Comparison of ENCODE assay signal across 18 cellular contexts in genomic region chr10:14567421-14567820, GRCh38.
A peak's percentile ranks its signal among the peaks of the same experiment; 100 is the strongest.
DNase-seq lines count a peak whose midpoint lies in the region; ATAC-seq and TF ChIP-seq lines count a peak whose summit lies in the region.
"Had no signal": no experiment of that assay in that cellular context is flagged by ENCODE, and none has a peak within 500 bp of the region (broad histone marks: within the 10 kb centered on the region; RNA-seq: fewer than 3 reads in every experiment).

No MANE protein-coding gene starts in this region.

- TF ChIP-seq EP300 in gastroesophageal sphincter (IDR thresholded peaks at IDR 0.05): no peak

- H3K9me3 Mint-ChIP-seq in activated CD4-positive, alpha-beta T cell treated with anti-CD3 and anti-CD28 coated beads, Interleukin-2, amount 10 ng/mL, durations not matched to agents 7 days and 5 days: peaks cover 25% of the 10 kb centered on the region
- H3K9me3 Mint-ChIP-seq in activated CD4-positive, alpha-beta memory T cell treated with anti-CD3 and anti-CD28 coated beads for 36 hours: no peaks in the 10 kb centered on the region
- H3K9me3 Mint-ChIP-seq in stimulated activated naive CD8-positive, alpha-beta T cell treated with anti-CD3 and anti-CD28 coated beads, Interleukin-15, amount 100 ng/mL, for 72 hours: peaks cover 4 to 12% of the 10 kb centered on the region in 2 donors

- H3K27ac ChIP-seq in gastroesophageal sphincter: no peak overlapping the region
- H3K27ac ChIP-seq in upper lobe of right lung: no peak overlapping the region
- H3K27ac ChIP-seq: breast epithelium, testis had no signal

- TF ChIP-seq POLR2A in gastroesophageal sphincter (IDR thresholded peaks at IDR 0.05): no peak

- intact Hi-C loops in activated CD4-positive, alpha-beta memory T cell treated with anti-CD3 and anti-CD28 coated beads for 36 hours (cut with micrococcal nuclease): loop anchor here (10.0 kb wide), 1 partner anchor 383 kb away; no protein-coding TSS in a partner anchor
- intact Hi-C loops in upper lobe of right lung (cut with DNase I): no loop called here

- no peak for TF ChIP-seq CTCF in gastroesophageal sphincter (IDR thresholded peaks at IDR 0.05)
- TF ChIP-seq CTCF in upper lobe of right lung (IDR thresholded peaks at IDR 0.05): no peak

- H3K4me1 ChIP-seq in gastroesophageal sphincter: peaks cover 0 to 11% (median 0%) of the 10 kb centered on the region in 3 donors
- peaks cover 20% of the 10 kb centered on the region for H3K4me1 ChIP-seq in upper lobe of right lung
- H3K4me1 ChIP-seq: testis had no signal

- in situ Hi-C loops in G401 (cut with HindIII; ENCODE audit: low sequenced_read_pairs): no loop called here

- WGBS in gastroesophageal sphincter (ENCODE audit: low coverage in 1 of 2), 2 donors: 76% methylated on average over 4 of the region's 4 CpGs

- ATAC-seq in gastroesophageal sphincter: peak; percentile 57
- ATAC-seq in stimulated activated naive CD8-positive, alpha-beta T cell treated with anti-CD3 and anti-CD28 coated beads, Interleukin-15, amount 100 ng/mL, for 72 hours: no peak
- no peak for ATAC-seq in HG03442 (IDR thresholded peaks at IDR 0.05; ENCODE audit: unreplicated experiment)
- no peak for ATAC-seq in upper lobe of right lung
- ATAC-seq: A549 had no signal

- peaks cover 0 to 5% (median 0%) of the 10 kb centered on the region in 3 donors for H3K9me3 ChIP-seq in gastroesophageal sphincter
- H3K9me3 ChIP-seq in upper lobe of right lung: no peaks in the 10 kb centered on the region
- H3K9me3 ChIP-seq: A549, breast epithelium, testis had no signal

- H3K27ac Mint-ChIP-seq in activated CD4-positive, alpha-beta T cell treated with anti-CD3 and anti-CD28 coated beads, Interleukin-2, amount 10 ng/mL, durations not matched to agents 7 days and 5 days: peak overlapping the region; percentile 85
- H3K27ac Mint-ChIP-seq in activated CD4-positive, alpha-beta memory T cell treated with anti-CD3 and anti-CD28 coated beads for 36 hours: peak overlapping the region; percentile 90
- peak overlapping the region; percentile 4 to 83 for H3K27ac Mint-ChIP-seq in stimulated activated naive CD8-positive, alpha-beta T cell treated with anti-CD3 and anti-CD28 coated beads, Interleukin-15, amount 100 ng/mL, for 72 hours

- H3K4me1 Mint-ChIP-seq in activated CD4-positive, alpha-beta T cell treated with anti-CD3 and anti-CD28 coated beads, Interleukin-2, amount 10 ng/mL, durations not matched to agents 7 days and 5 days: peaks cover 93% of the 10 kb centered on the region
- peaks cover 91% of the 10 kb centered on the region for H3K4me1 Mint-ChIP-seq in activated CD4-positive, alpha-beta memory T cell treated with anti-CD3 and anti-CD28 coated beads for 36 hours (ENCODE audit: low read depth)
- peaks cover 97% of the 10 kb centered on the region for H3K4me1 Mint-ChIP-seq in stimulated activated naive CD8-positive, alpha-beta T cell treated with anti-CD3 and anti-CD28 coated beads, Interleukin-15, amount 100 ng/mL, for 72 hours

- H3K36me3 ChIP-seq in gastroesophageal sphincter (peaks cover 0 to 11% of the 10 kb centered on the region in 2 donors), upper lobe of right lung (no peaks in the 10 kb centered on the region)
- H3K36me3 ChIP-seq: breast epithelium had no signal

- DNase-seq in activated CD4-positive, alpha-beta T cell treated with anti-CD3 and anti-CD28 coated beads, Interleukin-2, amount 10 ng/mL, durations not matched to agents 7 days and 5 days: no peak
- DNase-seq in activated CD4-positive, alpha-beta T cell treated with anti-CD3 and anti-CD28 coated beads, Interleukin-2, amount 50 U/mL, for 4 hours: no peak
- DNase-seq in activated CD4-positive, alpha-beta memory T cell treated with anti-CD3 and anti-CD28 coated beads for 36 hours: no peak
- DNase-seq in stimulated activated naive CD8-positive, alpha-beta T cell treated with anti-CD3 and anti-CD28 coated beads, Interleukin-15, amount 100 ng/mL, for 72 hours: no peak
- no peak for DNase-seq in G401 (ENCODE audit: low spot score)
- no peak for DNase-seq in upper lobe of right lung
- DNase-seq: activated CD4-positive, alpha-beta T cell treated with anti-CD3 and anti-CD28 coated beads for 48 hours; activated effector memory CD4-positive, alpha-beta T cell treated with anti-CD3 and anti-CD28 coated beads, Interleukin-2, amount 50 U/mL, for 16 hours; H7; hypothalamus; NCI-H1436; NCI-H226; stimulated activated CD4-positive, alpha-beta T cell treated with anti-CD3 and anti-CD28 coated beads, Interleukin-12 subunit alpha, Interleukin-12 subunit beta, amount 100 ng/mL, for 4 hours; testis had no signal

- POLR2A ChIA-PET in activated CD4-positive, alpha-beta T cell treated with anti-CD3 and anti-CD28 coated beads, Interleukin-2, amount 10 ng/mL, durations not matched to agents 7 days and 5 days (lab: Charles Lee): no interaction called here
- POLR2A ChIA-PET in activated CD4-positive, alpha-beta memory T cell treated with anti-CD3 and anti-CD28 coated beads for 36 hours (lab: Charles Lee): interaction anchor here (0.7 to 1.7 kb wide), 2 partner anchors 21 to 38 kb away, joined by 3 to 4 read pairs; no protein-coding TSS in a partner anchor

- peak overlapping the region; percentile 24 for H3K4me3 Mint-ChIP-seq in activated CD4-positive, alpha-beta T cell treated with anti-CD3 and anti-CD28 coated beads, Interleukin-2, amount 10 ng/mL, durations not matched to agents 7 days and 5 days
- no peak overlapping the region for H3K4me3 Mint-ChIP-seq in activated CD4-positive, alpha-beta memory T cell treated with anti-CD3 and anti-CD28 coated beads for 36 hours
- peak overlapping the region; percentile 19 to 34 for H3K4me3 Mint-ChIP-seq in stimulated activated naive CD8-positive, alpha-beta T cell treated with anti-CD3 and anti-CD28 coated beads, Interleukin-15, amount 100 ng/mL, for 72 hours

- CTCF ChIA-PET in activated CD4-positive, alpha-beta T cell treated with anti-CD3 and anti-CD28 coated beads, Interleukin-2, amount 10 ng/mL, durations not matched to agents 7 days and 5 days (lab: Charles Lee): interaction anchor here (0.6 to 1.7 kb wide), 2 partner anchors 15 to 257 kb away, joined by 4 to 5 read pairs; no protein-coding TSS in a partner anchor
- CTCF ChIA-PET in activated CD4-positive, alpha-beta memory T cell treated with anti-CD3 and anti-CD28 coated beads for 36 hours (lab: Charles Lee): interaction anchor here (0.5 to 1.3 kb wide), 3 partner anchors 10 to 404 kb away, joined by 3 to 5 read pairs (median 3); no protein-coding TSS in a partner anchor

- H3K27me3 Mint-ChIP-seq in activated CD4-positive, alpha-beta T cell treated with anti-CD3 and anti-CD28 coated beads, Interleukin-2, amount 10 ng/mL, durations not matched to agents 7 days and 5 days: no peaks in the 10 kb centered on the region
- H3K27me3 Mint-ChIP-seq in activated CD4-positive, alpha-beta memory T cell treated with anti-CD3 and anti-CD28 coated beads for 36 hours: no peaks in the 10 kb centered on the region
- H3K27me3 Mint-ChIP-seq in stimulated activated naive CD8-positive, alpha-beta T cell treated with anti-CD3 and anti-CD28 coated beads, Interleukin-15, amount 100 ng/mL, for 72 hours: no peaks in the 10 kb centered on the region

- H3K27me3 ChIP-seq in gastroesophageal sphincter: no peaks in the 10 kb centered on the region
- no peaks in the 10 kb centered on the region for H3K27me3 ChIP-seq in upper lobe of right lung
- H3K27me3 ChIP-seq: breast epithelium, testis had no signal

- H3K4me3 ChIP-seq in gastroesophageal sphincter (no peak overlapping the region), upper lobe of right lung (no peak overlapping the region)
- H3K4me3 ChIP-seq: A549, breast epithelium, testis had no signal

- peaks cover 81% of the 10 kb centered on the region for H3K36me3 Mint-ChIP-seq in activated CD4-positive, alpha-beta T cell treated with anti-CD3 and anti-CD28 coated beads, Interleukin-2, amount 10 ng/mL, durations not matched to agents 7 days and 5 days (ENCODE audit: low read depth)
- peaks cover 44% of the 10 kb centered on the region for H3K36me3 Mint-ChIP-seq in activated CD4-positive, alpha-beta memory T cell treated with anti-CD3 and anti-CD28 coated beads for 36 hours
